Comparison of ENCODE assay signal across 14 cellular contexts in genomic region chr2:157523270-157524059, GRCh38.
"Had no signal": no experiment of that assay in that cellular context is flagged by ENCODE, and none has a peak within 500 bp of the region (broad histone marks: within the 10 kb centered on the region; RNA-seq: fewer than 3 reads in every experiment).

No MANE protein-coding gene starts in this region.

- H3K4me1 Mint-ChIP-seq: nephron had no signal

- H3K27me3 ChIP-seq: dorsolateral prefrontal cortex, ovary, stomach had no signal

- H3K4me3 ChIP-seq: dorsolateral prefrontal cortex, ovary, stomach, thoracic aorta had no signal

- FAIRE-seq: astrocyte, urothelium cell line had no signal

- H3K27ac ChIP-seq: dorsolateral prefrontal cortex, ovary, stomach, thoracic aorta had no signal

- H3K9me3 Mint-ChIP-seq: nephron had no signal

- ATAC-seq: activated CD8-positive, alpha-beta T cell treated with anti-CD3 and anti-CD28 coated beads, Interleukin-2, amount 10 ng/mL, durations not matched to agents 7 days and 5 days; left colon had no signal

- H3K27ac Mint-ChIP-seq: activated CD8-positive, alpha-beta T cell treated with anti-CD3 and anti-CD28 coated beads, Interleukin-2, amount 10 ng/mL, durations not matched to agents 7 days and 5 days had no signal

- H3K9me3 ChIP-seq: ovary, stomach, thoracic aorta had no signal

- DNase-seq: activated CD4-positive, alpha-beta T cell treated with anti-CD3 and anti-CD28 coated beads for 48 hours; activated CD8-positive, alpha-beta memory T cell treated with anti-CD3 and anti-CD28 coated beads, Interleukin-2, amount 50 U/mL, for 48 hours; activated CD8-positive, alpha-beta T cell treated with anti-CD3 and anti-CD28 coated beads, Interleukin-2, amount 10 ng/mL, durations not matched to agents 7 days and 5 days; activated naive CD4-positive, alpha-beta T cell treated with Interleukin-2 at 50 U/mL for 16 hours; dorsolateral prefrontal cortex; left colon; ovary; stimulated activated CD4-positive, alpha-beta T cell treated with anti-CD3 and anti-CD28 coated beads, Interleukin-4, amount 100 ng/mL, for 1 hour; stimulated activated CD8-positive, alpha-beta memory T cell treated with anti-CD3 and anti-CD28 coated beads, Interleukin-4, amount 100 ng/mL, for 48 hours; stomach had no signal

- H3K36me3 ChIP-seq: ovary, stomach, thoracic aorta had no signal

- H3K4me1 ChIP-seq: stomach had no signal

- H3K4me3 Mint-ChIP-seq: activated CD8-positive, alpha-beta T cell treated with anti-CD3 and anti-CD28 coated beads, Interleukin-2, amount 10 ng/mL, durations not matched to agents 7 days and 5 days; nephron had no signal
